Comparison of ENCODE assay signal across 31 cellular contexts in the genomic region with DNA sequence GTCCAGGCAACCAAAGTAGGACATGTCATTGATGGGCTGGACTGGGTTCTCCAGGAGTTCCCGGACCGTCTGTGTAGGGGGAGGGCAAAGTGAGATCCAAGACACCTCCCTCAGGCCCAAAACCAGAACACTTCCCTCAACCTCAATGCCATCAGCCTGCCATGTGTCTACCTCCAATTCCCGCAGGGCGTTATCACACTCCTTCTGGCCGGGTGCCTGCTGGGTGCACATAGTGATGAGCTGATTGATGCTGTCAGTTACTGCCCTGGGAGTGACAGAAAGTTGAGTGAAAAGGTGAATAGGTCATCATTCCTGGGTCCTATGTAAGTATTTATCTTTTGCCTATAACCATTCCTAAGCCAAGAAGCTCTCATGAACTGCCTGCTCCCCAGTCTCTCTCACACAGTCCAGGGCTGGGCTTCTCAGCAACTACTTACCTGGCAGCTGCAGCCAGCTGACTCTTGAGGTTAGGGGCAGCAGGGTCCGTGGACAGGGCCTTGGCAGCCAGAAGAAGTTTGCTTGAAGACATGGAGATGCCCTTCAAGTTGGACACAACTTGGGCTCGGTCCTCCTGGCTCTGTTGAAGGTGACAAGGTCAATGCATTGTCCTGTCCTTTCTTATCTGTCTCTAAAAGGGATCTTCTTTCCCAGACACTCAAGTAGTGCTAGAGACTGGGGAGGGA. TPM values are rescaled to one million over a fixed set of nuclear protein-coding genes. Genes with fewer than 3 reads are reported as not detected.
DNase-seq lines count a peak whose midpoint lies in the region; ATAC-seq and TF ChIP-seq lines count a peak whose summit lies in the region.
"Had no signal": no experiment of that assay in that cellular context is flagged by ENCODE, and none has a peak within 500 bp of the region (broad histone marks: within the 10 kb centered on the region; RNA-seq: fewer than 3 reads in every experiment).

No MANE protein-coding gene starts in this region.

- peaks cover 99% of the 10 kb centered on the region for H3K36me3 ChIP-seq in right atrium auricular region
- H3K36me3 ChIP-seq in thoracic aorta = peaks cover 91% of the 10 kb centered on the region
- H3K36me3 ChIP-seq: uterus had no signal

- peak overlapping the region in 1 of 2 donors; percentile 47 for H3K27ac ChIP-seq in right atrium auricular region
- peak overlapping the region; percentile 10 to 19 for H3K27ac ChIP-seq in thoracic aorta
- H3K27ac ChIP-seq: A549, testis, uterus had no signal

- peaks cover 6% of the 10 kb centered on the region for H3K4me1 Mint-ChIP-seq in MCF 10A (ENCODE audit: insufficient read depth, unreplicated experiment)
- H3K4me1 Mint-ChIP-seq: activated naive CD4-positive, alpha-beta T cell treated with anti-CD3 and anti-CD28 coated beads, Interleukin-2, amount 50 U/mL, for 24 hours; mesothelial cell of epicardium had no signal

- H3K4me3 Mint-ChIP-seq in MCF 10A (ENCODE audit: unreplicated experiment) = no peak overlapping the region
- H3K4me3 Mint-ChIP-seq: activated CD8-positive, alpha-beta T cell treated with anti-CD3 and anti-CD28 coated beads, Interleukin-2, amount 10 ng/mL, durations not matched to agents 7 days and 5 days; activated naive CD4-positive, alpha-beta T cell treated with anti-CD3 and anti-CD28 coated beads, Interleukin-2, amount 50 U/mL, for 24 hours; effector memory CD8-positive, alpha-beta T cell; GM23338; mesothelial cell of epicardium; naive B cell; T-helper 2 cell treated with Interferon-gamma antibody and Interleukin-4, amounts not matched to agents 5 μg/mL and 100 μg/mL, for 36 hours had no signal

- H3K4me3 ChIP-seq in right atrium auricular region (no peak overlapping the region), thoracic aorta (no peak overlapping the region)
- H3K4me3 ChIP-seq: A549, GM23338, testis, uterus had no signal

- intact Hi-C loops in left cardiac atrium (cut with DNase I) (no loop called here), MCF 10A (cut with micrococcal nuclease) (no loop called here)

- DNase-seq in left cardiac atrium (no peak), right atrium auricular region (ENCODE audit: low spot score) (no peak), MCF 10A (ENCODE audit: unreplicated experiment) (no peak), mesenteric fat pad (ENCODE audit: low spot score) (peak; percentile 65), thoracic aorta (ENCODE audit: low spot score) (no peak), cerebellar nuclear complex (lab: John Stamatoyannopoulos, UW) (no peak)
- DNase-seq: activated CD8-positive, alpha-beta T cell treated with anti-CD3 and anti-CD28 coated beads, Interleukin-2, amount 10 ng/mL, durations not matched to agents 7 days and 5 days; AML-193; amygdala; CD4-positive, alpha-beta memory T cell; DMS 273 treated with DMSO at 0.1 percent for 48 hours; effector memory CD8-positive, alpha-beta T cell; KBM-7; naive B cell; NCI-H1105 treated with DMSO at 0.1 percent for 48 hours; NCI-H187 treated with DMSO at 0.1 percent for 48 hours; NCI-H2171 treated with DMSO at 0.1 percent for 48 hours; NCI-H510A; stimulated activated CD4-positive, alpha-beta T cell treated with anti-CD3 and anti-CD28 coated beads, Interleukin-15, amount 100 ng/mL, for 24 hours; stimulated activated naive CD4-positive, alpha-beta T cell treated with Interleukin-2 at 50 U/mL for 16 hours; testis; uterus had no signal

- H3K27me3 ChIP-seq in right atrium auricular region = no peaks in the 10 kb centered on the region
- no peaks in the 10 kb centered on the region for H3K27me3 ChIP-seq in thoracic aorta (replicated peaks; ENCODE audit: insufficient read depth)
- H3K27me3 ChIP-seq: testis, uterus had no signal

- H3K27ac Mint-ChIP-seq in MCF 10A (ENCODE audit: low read depth, unreplicated experiment) = no peak overlapping the region
- H3K27ac Mint-ChIP-seq: activated naive CD4-positive, alpha-beta T cell treated with anti-CD3 and anti-CD28 coated beads, Interleukin-2, amount 50 U/mL, for 24 hours; activated T-helper 2 cell treated with anti-CD3 and anti-CD28 coated beads, Interferon-gamma antibody, Interleukin-2, Interleukin-4, amounts not matched to agents 10 μg/mL and 5 μg/mL and 100 μg/mL, durations not matched to agents 14 hours and 24 hours and 36 hours; T-helper 2 cell treated with Interferon-gamma antibody and Interleukin-4, amounts not matched to agents 5 μg/mL and 100 μg/mL, for 36 hours had no signal

- H3K27me3 Mint-ChIP-seq in MCF 10A (ENCODE audit: insufficient read depth, unreplicated experiment) = no peaks in the 10 kb centered on the region
- H3K27me3 Mint-ChIP-seq: activated naive CD4-positive, alpha-beta T cell treated with anti-CD3 and anti-CD28 coated beads, Interleukin-2, amount 50 U/mL, for 24 hours; CD4-positive, alpha-beta memory T cell; effector memory CD8-positive, alpha-beta T cell; naive B cell had no signal

- no peak for TF ChIP-seq CTCF in right atrium auricular region (IDR thresholded peaks at IDR 0.05)
- no peak for TF ChIP-seq CTCF in MCF 10A (IDR thresholded peaks at IDR 0.05; ENCODE audit: unreplicated experiment)
- no peak for TF ChIP-seq CTCF in thoracic aorta (IDR thresholded peaks at IDR 0.05)

- CTCF ChIA-PET in MCF 10A (lab: Yijun Ruan, JAX) = interaction anchor here (0.6 to 12.5 kb wide), 4 partner anchors 9 to 1500 kb away, joined by 3 to 155 read pairs (median 3); a partner anchor contains a TSS

- ATAC-seq in left cardiac atrium = peak; percentile 23 to 60
- no peak for ATAC-seq in thoracic aorta (ENCODE audit: insufficient number of reproducible peaks, low FRiP score, low read depth)
- ATAC-seq in GM18907 (IDR thresholded peaks at IDR 0.05; ENCODE audit: unreplicated experiment) = no peak
- ATAC-seq in HG03045 (IDR thresholded peaks at IDR 0.05; ENCODE audit: unreplicated experiment) = no peak
- ATAC-seq: A549; activated CD8-positive, alpha-beta T cell treated with anti-CD3 and anti-CD28 coated beads, Interleukin-2, amount 10 ng/mL, durations not matched to agents 7 days and 5 days; effector memory CD8-positive, alpha-beta T cell; GM23338 had no signal

- H3K9me3 ChIP-seq in right atrium auricular region (no peaks in the 10 kb centered on the region), thoracic aorta (no peaks in the 10 kb centered on the region)
- H3K9me3 ChIP-seq: A549, testis, uterus had no signal

- H3K4me1 ChIP-seq in right atrium auricular region (peaks cover 0 to 10% of the 10 kb centered on the region in 2 donors), thoracic aorta (ENCODE audit: control insufficient read depth in 1 of 2, low read depth in 2 of 2) (peaks cover 0 to 2% of the 10 kb centered on the region in 2 donors)
- H3K4me1 ChIP-seq: A549, testis, uterus had no signal

- TSS peak; percentile 41 for BruUV-seq in MCF 10A (replicated peaks; lab: Mats Ljungman, UMichigan)

- H3K36me3 Mint-ChIP-seq in MCF 10A (ENCODE audit: insufficient read depth, unreplicated experiment) = peaks cover 94% of the 10 kb centered on the region

- POLR2A ChIA-PET in MCF 10A (lab: Yijun Ruan, JAX) = interaction anchor here (1.1 kb wide), 1 partner anchor 14 kb away, joined by 3 read pairs; no protein-coding TSS in a partner anchor

- H3K9me3 Mint-ChIP-seq in MCF 10A (ENCODE audit: unreplicated experiment) = no peaks in the 10 kb centered on the region
- H3K9me3 Mint-ChIP-seq: activated naive CD4-positive, alpha-beta T cell treated with anti-CD3 and anti-CD28 coated beads, Interleukin-2, amount 50 U/mL, for 24 hours; activated T-helper 2 cell treated with anti-CD3 and anti-CD28 coated beads, Interferon-gamma antibody, Interleukin-2, Interleukin-4, amounts not matched to agents 10 μg/mL and 5 μg/mL and 100 μg/mL, durations not matched to agents 14 hours and 24 hours and 36 hours; CD4-positive, alpha-beta memory T cell; effector memory CD8-positive, alpha-beta T cell; GM23338; mesothelial cell of epicardium; naive B cell; T-helper 2 cell treated with Interferon-gamma antibody and Interleukin-4, amounts not matched to agents 5 μg/mL and 100 μg/mL, for 36 hours had no signal

RNA-seq across cellular contexts. Expression of a gene that starts 21.0 kb away (rescaled TPM):
- total RNA-seq in left cardiac atrium (100 to 1,000 TPM; 301 to 324 TPM), right atrium auricular region (100 to 1,000 TPM; 273 to 370 TPM), MCF 10A (2022) (224 and 256 TPM in 2 replicates), mesenteric fat pad (622 TPM), thoracic aorta (1,000 to 10,000 TPM in 1 of 2 donors, 100 to 1,000 TPM in 1; 889 to 1,019 TPM)

RNA-seq across cellular contexts. Expression of a gene that starts 21.2 kb away (rescaled TPM):
- total RNA-seq in left cardiac atrium (100 to 1,000 TPM; 523 to 604 TPM), right atrium auricular region (100 to 1,000 TPM; 599 to 915 TPM), MCF 10A (2022) (161 and 207 TPM in 2 replicates), mesenteric fat pad (244 TPM), thoracic aorta (1,000 to 10,000 TPM; 4,158 to 5,700 TPM)

RNA-seq across cellular contexts. Expression of a gene that starts 21.5 kb away (rescaled TPM):
- total RNA-seq in left cardiac atrium (10 to 100 TPM; 24.6 to 36.2 TPM), right atrium auricular region (10 to 100 TPM; 34.6 to 48.5 TPM), MCF 10A (2022) (58.7 and 66.2 TPM in 2 replicates), mesenteric fat pad (42.5 TPM), thoracic aorta (10 to 100 TPM; 46.0 to 62.4 TPM)

RNA-seq across cellular contexts. Expression of a gene that starts 37.2 kb away (rescaled TPM):
- 1 to 10 TPM; 1.6 to 2.8 TPM for total RNA-seq in left cardiac atrium
- 1 to 10 TPM; 5.5 to 5.9 TPM for total RNA-seq in right atrium auricular region
- total RNA-seq in MCF 10A (2022) = not detected in 2 replicates
- not detected for total RNA-seq in mesenteric fat pad
- 10 to 100 TPM in 1 of 2 donors, not detected in 1; 10.7 TPM for total RNA-seq in thoracic aorta
- total RNA-seq: CD4-positive, alpha-beta memory T cell; fibroblast of villous mesenchyme; GM23338 had no signal

RNA-seq across cellular contexts. Expression of a gene that starts 38.1 kb away (rescaled TPM):
- total RNA-seq in left cardiac atrium (10 to 100 TPM; 92.5 to 97.7 TPM), right atrium auricular region (10 to 100 TPM; 64.1 to 76.3 TPM), MCF 10A (2022) (51.3 and 55.2 TPM in 2 replicates), mesenteric fat pad (54.5 TPM), thoracic aorta (100 to 1,000 TPM in 1 of 2 donors, 10 to 100 TPM in 1; 75.8 to 115 TPM)

Comparison
In these comparisons a context has a peak if more than half of its experiments do, and no peak if none do; other contexts are left out.
1. ATAC-seq: peak in left cardiac atrium (2 of 2); none in thoracic aorta (single experiment), GM18907 (single experiment) and HG03045 (single experiment).
2. RNA of a gene that starts 21.2 kb away (total RNA-seq): 4,158 to 5,700 TPM in thoracic aorta; 599 to 915 TPM in right atrium auricular region, 523 to 604 TPM in left cardiac atrium, 244 TPM in mesenteric fat pad (single experiment) and 161 to 207 TPM in MCF 10A; every median in the first group is over 4 times any median in the second.